Comparison of ENCODE assay signal across 9 cellular contexts in genomic region chr10:4241724-4242345, GRCh38.
DNase-seq lines count a peak whose midpoint lies in the region; ATAC-seq, FAIRE-seq and TF ChIP-seq lines count a peak whose summit lies in the region.
"Had no signal": no experiment of that assay in that cellular context is flagged by ENCODE, and none has a peak within 500 bp of the region (broad histone marks: within the 10 kb centered on the region; RNA-seq: fewer than 3 reads in every experiment).

No MANE protein-coding gene starts in this region.

- H3K4me1 ChIP-seq in foreskin keratinocyte = peaks cover 37% of the 10 kb centered on the region

- H3K9me3 Mint-ChIP-seq in osteocyte (ENCODE audit: unreplicated experiment) = peaks cover 7% of the 10 kb centered on the region

- H3K27me3 Mint-ChIP-seq in osteocyte (ENCODE audit: unreplicated experiment) = no peaks in the 10 kb centered on the region

- H3K27ac Mint-ChIP-seq in osteocyte (ENCODE audit: unreplicated experiment) = peak overlapping the region; percentile 99

- ATAC-seq in foreskin keratinocyte (peak; percentile 68), GM19463 (IDR thresholded peaks at IDR 0.05; ENCODE audit: unreplicated experiment) (no peak)

- H3K4me3 ChIP-seq in AG10803 (ENCODE audit: low read length) (peak overlapping the region; percentile 54), SK-N-MC (peak overlapping the region; percentile 60)

- H3K9ac ChIP-seq in SK-N-MC (ENCODE audit: insufficient read length) = peak overlapping the region; percentile 55

- H3K36me3 ChIP-seq in SK-N-MC (ENCODE audit: insufficient read depth, low read length) = no peaks in the 10 kb centered on the region

- intact Hi-C loops in posterior vena cava (cut with DNase I) = loop anchor here (10.0 kb wide), 1 partner anchor 457 kb away; the partner anchor contains the start of gene KLF6 (in 2 of the 2)

- no peaks in the 10 kb centered on the region for H3K27me3 ChIP-seq in foreskin keratinocyte

- H3K4me1 Mint-ChIP-seq in osteocyte (ENCODE audit: unreplicated experiment) = peaks cover 75% of the 10 kb centered on the region

- DNase-seq in AG10803 (ENCODE audit: low read depth) (peak; percentile 100), SK-N-MC (ENCODE audit: low read depth, low spot score) (peak; percentile 51), foreskin keratinocyte (peak; percentile 61 to 78), osteocyte (ENCODE audit: extremely low spot score, unreplicated experiment) (peak; percentile 88), NK-92 (lab: John Stamatoyannopoulos, UW; ENCODE audit: unreplicated experiment) (no peak), frontal cortex (ENCODE audit: low spot score in 2 of 2) (no peak), posterior vena cava (ENCODE audit: low spot score) (no peak)
- DNase-seq: activated CD4-positive, alpha-beta T cell treated with anti-CD3 and anti-CD28 coated beads, Interleukin-2, amount 50 U/mL, for 1 hour had no signal

- H3K4me3 Mint-ChIP-seq in osteocyte (ENCODE audit: unreplicated experiment) = peak overlapping the region; percentile 70

- TF ChIP-seq CTCF in AG10803 (conservative IDR thresholded peaks at IDR 0.05; ENCODE audit: low read length) (no peak), foreskin keratinocyte (conservative IDR thresholded peaks at IDR 0.05) (no peak), osteocyte (IDR thresholded peaks at IDR 0.05) (no peak)

- no peak for FAIRE-seq in frontal cortex (lab: Jason Lieb, UNC)

- H3K36me3 Mint-ChIP-seq in osteocyte (ENCODE audit: unreplicated experiment) = peaks cover 7% of the 10 kb centered on the region

- H3K9me3 ChIP-seq in SK-N-MC (ENCODE audit: low read depth, low read length) = no peaks in the 10 kb centered on the region

- peak overlapping the region; percentile 94 for H3K27ac ChIP-seq in SK-N-MC
- H3K27ac ChIP-seq in foreskin keratinocyte = peak overlapping the region; percentile 93

Comparison
In these comparisons a context has a peak if more than half of its experiments do, and no peak if none do; other contexts are left out.
1. DNase-seq: peak in AG10803 (single experiment), SK-N-MC (single experiment), foreskin keratinocyte (2 of 2) and osteocyte (single experiment); none in NK-92 (single experiment), frontal cortex (0 of 2) and posterior vena cava (single experiment).